ENCODE assay signal across 16 cellular contexts in genomic region chr2:173544621-173545363, GRCh38.
DNase-seq lines count a peak whose midpoint lies in the region; ATAC-seq and TF ChIP-seq lines count a peak whose summit lies in the region.
"Had no signal": no experiment of that assay in that cellular context is flagged by ENCODE, and none has a peak within 500 bp of the region (broad histone marks: within the 10 kb centered on the region; RNA-seq: fewer than 3 reads in every experiment).

No MANE protein-coding gene starts in this region.

- DNase-seq in DND-41 (no peak), colonic mucosa (peak; percentile 36), left lobe of liver (ENCODE audit: low spot score) (peak; percentile 48), NCI-H446 (lab: John Stamatoyannopoulos, UW) (no peak), NCI-H187 treated with DMSO at 0.1 percent for 48 hours (lab: John Stamatoyannopoulos, UW) (no peak)
- DNase-seq in activated naive CD8-positive, alpha-beta T cell treated with anti-CD3 and anti-CD28 coated beads, Interleukin-2, amount 50 U/mL, for 24 hours = no peak
- DNase-seq in activated naive CD4-positive, alpha-beta T cell treated with anti-CD3 and anti-CD28 coated beads for 36 hours = no peak
- DNase-seq: C1 segment of cervical spinal cord; DMS53; HCEC 1CT; NCI-H1048; NCI-H2107; NCI-H226; NCI-H526 treated with DMSO at 0.1 percent for 48 hours; NK-92 treated with Interleukin-12 subunit alpha and Interleukin-12 subunit beta, amount 100 ng/mL, for 24 hours had no signal

- H3K27ac Mint-ChIP-seq in activated naive CD8-positive, alpha-beta T cell treated with anti-CD3 and anti-CD28 coated beads, Interleukin-2, amount 50 U/mL, for 24 hours = no peak overlapping the region
- no peak overlapping the region for H3K27ac Mint-ChIP-seq in activated naive CD4-positive, alpha-beta T cell treated with anti-CD3 and anti-CD28 coated beads for 36 hours

- no peaks in the 10 kb centered on the region for H4K20me1 ChIP-seq in DND-41 (ENCODE audit: insufficient read depth, low read length)

- H3K4me2 ChIP-seq in DND-41 (ENCODE audit: insufficient read depth, low read length) = peak overlapping the region; percentile 51

- CTCF ChIA-PET in activated naive CD4-positive, alpha-beta T cell treated with anti-CD3 and anti-CD28 coated beads for 36 hours (lab: Charles Lee) = no interaction called here

- no peaks in the 10 kb centered on the region for H3K27me3 ChIP-seq in DND-41 (ENCODE audit: insufficient read depth, low read length, poor library complexity)
- H3K27me3 ChIP-seq in colonic mucosa = no peaks in the 10 kb centered on the region
- H3K27me3 ChIP-seq: SJSA1 had no signal

- H3K4me3 ChIP-seq in DND-41 (ENCODE audit: low read depth in 1 of 2, low read length in 2 of 2) (peak overlapping the region in 1 of 2 experiments; percentile 22; a peak in 2 of 4 replicates), colonic mucosa (no peak overlapping the region)
- H3K4me3 ChIP-seq: SJSA1 had no signal

- H3K36me3 Mint-ChIP-seq in activated naive CD8-positive, alpha-beta T cell treated with anti-CD3 and anti-CD28 coated beads, Interleukin-2, amount 50 U/mL, for 24 hours (ENCODE audit: low read depth) = no peaks in the 10 kb centered on the region
- no peaks in the 10 kb centered on the region for H3K36me3 Mint-ChIP-seq in activated naive CD4-positive, alpha-beta T cell treated with anti-CD3 and anti-CD28 coated beads for 36 hours (ENCODE audit: low read depth)

- H3K9me3 ChIP-seq in DND-41 (ENCODE audit: insufficient read depth, low read length, severe bottlenecking) (no peaks in the 10 kb centered on the region), colonic mucosa (no peaks in the 10 kb centered on the region)

- TF ChIP-seq CTCF in DND-41 (IDR thresholded peaks at IDR 0.05; ENCODE audit: borderline replicate concordance, extremely low read depth, low read length, poor library complexity, severe bottlenecking) (no peak), colonic mucosa (IDR thresholded peaks at IDR 0.05) (no peak)

- H3K9ac ChIP-seq in DND-41 (ENCODE audit: low read depth, low read length) = peak overlapping the region; percentile 26; the same call in 1 of the 2 replicates
- H3K9ac ChIP-seq in colonic mucosa (ENCODE audit: low read depth in 2 of 2, low read length in 2 of 2) = peak overlapping the region in 1 of 2 donors; percentile 28

- H3K27me3 Mint-ChIP-seq in activated naive CD8-positive, alpha-beta T cell treated with anti-CD3 and anti-CD28 coated beads, Interleukin-2, amount 50 U/mL, for 24 hours = peaks cover 8% of the 10 kb centered on the region
- H3K27me3 Mint-ChIP-seq in activated naive CD4-positive, alpha-beta T cell treated with anti-CD3 and anti-CD28 coated beads for 36 hours (ENCODE audit: low read depth) = peaks cover 14% of the 10 kb centered on the region

- ATAC-seq in DND-41 (ENCODE audit: insufficient read depth, low read depth) = no peak
- ATAC-seq in left lobe of liver = peak; percentile 86
- no peak for ATAC-seq in activated naive CD8-positive, alpha-beta T cell treated with anti-CD3 and anti-CD28 coated beads, Interleukin-2, amount 50 U/mL, for 24 hours

- no peaks in the 10 kb centered on the region for H3K79me2 ChIP-seq in DND-41 (ENCODE audit: insufficient read depth, low read length)

- H2AFZ ChIP-seq in DND-41 (ENCODE audit: low read depth, low read length) = peak overlapping the region; percentile 43; the same call in 1 of the 2 replicates

- H3K36me3 ChIP-seq in DND-41 (ENCODE audit: insufficient read depth, low read length) = no peaks in the 10 kb centered on the region
- no peaks in the 10 kb centered on the region for H3K36me3 ChIP-seq in colonic mucosa
- H3K36me3 ChIP-seq: SJSA1 had no signal

- peak overlapping the region; percentile 85 for H3K27ac ChIP-seq in DND-41 (ENCODE audit: low read length)
- peak overlapping the region; percentile 0 for H3K27ac ChIP-seq in colonic mucosa
- H3K27ac ChIP-seq: SJSA1 had no signal

- intact Hi-C loops in colonic mucosa (cut with DNase I) = no loop called here
- intact Hi-C loops in activated naive CD4-positive, alpha-beta T cell treated with anti-CD3 and anti-CD28 coated beads for 36 hours (cut with micrococcal nuclease) = no loop called here

- peaks cover 3% of the 10 kb centered on the region for H3K4me1 Mint-ChIP-seq in activated naive CD8-positive, alpha-beta T cell treated with anti-CD3 and anti-CD28 coated beads, Interleukin-2, amount 50 U/mL, for 24 hours
- no peaks in the 10 kb centered on the region for H3K4me1 Mint-ChIP-seq in activated naive CD4-positive, alpha-beta T cell treated with anti-CD3 and anti-CD28 coated beads for 36 hours (ENCODE audit: low read depth)

- no peak overlapping the region for H3K4me3 Mint-ChIP-seq in activated naive CD8-positive, alpha-beta T cell treated with anti-CD3 and anti-CD28 coated beads, Interleukin-2, amount 50 U/mL, for 24 hours
- no peak overlapping the region for H3K4me3 Mint-ChIP-seq in activated naive CD4-positive, alpha-beta T cell treated with anti-CD3 and anti-CD28 coated beads for 36 hours

- no peaks in the 10 kb centered on the region for H3K9me3 Mint-ChIP-seq in activated naive CD8-positive, alpha-beta T cell treated with anti-CD3 and anti-CD28 coated beads, Interleukin-2, amount 50 U/mL, for 24 hours
- H3K9me3 Mint-ChIP-seq in activated naive CD4-positive, alpha-beta T cell treated with anti-CD3 and anti-CD28 coated beads for 36 hours = no peaks in the 10 kb centered on the region

- peaks cover 40% of the 10 kb centered on the region for H3K4me1 ChIP-seq in DND-41 (ENCODE audit: insufficient read depth, low read length)
- no peaks in the 10 kb centered on the region for H3K4me1 ChIP-seq in colonic mucosa

Comparison
In these comparisons a context has a peak if more than half of its experiments do, and no peak if none do; other contexts are left out.
1. DNase-seq: peak in colonic mucosa (single experiment) and left lobe of liver (single experiment); none in DND-41 (single experiment), NCI-H446 (0 of 2), NCI-H187 treated with DMSO at 0.1 percent for 48 hours (single experiment), activated naive CD8-positive, alpha-beta T cell treated with anti-CD3 and anti-CD28 coated beads, Interleukin-2, amount 50 U/mL, for 24 hours (single experiment) and activated naive CD4-positive, alpha-beta T cell treated with anti-CD3 and anti-CD28 coated beads for 36 hours (single experiment).